25 cellular contexts compared by ENCODE assay signal in the genomic region with DNA sequence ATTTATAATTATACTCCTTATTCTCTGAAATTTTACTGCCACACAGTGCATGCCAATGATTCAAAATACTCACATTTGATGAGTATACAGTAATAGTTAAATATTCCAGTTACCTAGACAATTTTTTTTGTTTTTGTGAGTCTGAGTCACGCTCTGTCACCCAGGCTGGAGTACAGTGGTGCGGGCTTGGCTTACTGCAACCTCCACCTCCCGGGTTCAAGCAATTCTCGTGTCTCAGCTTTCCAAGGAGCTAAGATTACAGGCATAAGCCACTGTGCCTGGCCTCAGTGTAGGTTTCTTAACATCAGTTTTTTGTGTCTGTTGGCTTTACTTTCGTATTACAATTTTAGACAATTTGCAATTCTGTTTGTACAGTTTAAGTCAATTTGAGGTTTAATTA.
A peak's percentile ranks its signal among the peaks of the same experiment; 100 is the strongest.
DNase-seq lines count a peak whose midpoint lies in the region; ATAC-seq, FAIRE-seq and TF ChIP-seq lines count a peak whose summit lies in the region.
"Had no signal": no experiment of that assay in that cellular context is flagged by ENCODE, and none has a peak within 500 bp of the region (broad histone marks: within the 10 kb centered on the region; RNA-seq: fewer than 3 reads in every experiment).

No MANE protein-coding gene starts in this region.

- no peak overlapping the region for H2AK5ac ChIP-seq in mesendoderm (ENCODE audit: low read length)

- no peak for TF ChIP-seq POLR2A in thyroid gland (IDR thresholded peaks at IDR 0.05)

- H3K27me3 ChIP-seq in mesendoderm (ENCODE audit: insufficient read depth, low read length, poor library complexity) (no peaks in the 10 kb centered on the region), thyroid gland (no peaks in the 10 kb centered on the region)
- H3K27me3 ChIP-seq: BE2C; BLaER1 treated with 17β-estradiol and CSF1 and Interleukin-3, amounts not matched to agents 10 nM and 100 nM had no signal

- intact Hi-C loops in thyroid gland (cut with DNase I), result no loop called here

- H3K4me2 ChIP-seq in mesendoderm (ENCODE audit: low read length), result no peak overlapping the region
- H3K4me2 ChIP-seq: A549; BLaER1 treated with 17β-estradiol and CSF1 and Interleukin-3, amounts not matched to agents 10 nM and 100 nM had no signal

- no CpG with 5 or more reads among the region's 5 CpGs for WGBS in mesendoderm (ENCODE audit: extremely low coverage, insufficient coverage, low lambda C conversion rate)
- WGBS in thyroid gland, 2 donors, result 34 to 50% methylated on average over 5 of the region's 5 CpGs

- no peak for ATAC-seq in HG03432 (IDR thresholded peaks at IDR 0.05; ENCODE audit: unreplicated experiment)
- ATAC-seq: A549, GM12878 had no signal

- no peaks in the 10 kb centered on the region for H3K9me3 ChIP-seq in thyroid gland
- H3K9me3 ChIP-seq: A549, BE2C had no signal

- DNase-seq in LHCN-M2 (ENCODE audit: low read depth) (peak; percentile 1), mesendoderm (no peak), thyroid gland (peak in 1 of 2 donors; percentile 61), GOT3 (lab: John Stamatoyannopoulos, UW) (no peak), UCSD-AML1 (lab: John Stamatoyannopoulos, UW; ENCODE audit: unreplicated experiment) (no peak)
- DNase-seq: 8988T; ACHN; AML-193; BE2C; CD4-positive, alpha-beta T cell; CD8-positive, alpha-beta memory T cell; DMS 273 treated with DMSO at 0.1 percent for 48 hours; DMS79; EL; GDM1; GM23248; H7; HCEC 1CT had no signal

- no peak overlapping the region for H2BK120ac ChIP-seq in mesendoderm (ENCODE audit: low read depth, low read length)

- H2BK5ac ChIP-seq in mesendoderm (ENCODE audit: low read length), result no peak overlapping the region

- no peak for TF ChIP-seq CTCF in thyroid gland (IDR thresholded peaks at IDR 0.05)

- H3K56ac ChIP-seq in mesendoderm (ENCODE audit: low read length), result no peak overlapping the region

- H4K5ac ChIP-seq in mesendoderm (ENCODE audit: low read length), result no peak overlapping the region

- no peaks in the 10 kb centered on the region for H3K79me2 ChIP-seq in mesendoderm (ENCODE audit: control insufficient read depth, insufficient read depth, low read length)

- no peak overlapping the region for H4K8ac ChIP-seq in mesendoderm (ENCODE audit: low read depth, low read length)

- no peak overlapping the region for H3K27ac ChIP-seq in mesendoderm (ENCODE audit: low read depth, low read length)
- peak overlapping the region; percentile 46 to 76 (median 60) for H3K27ac ChIP-seq in thyroid gland
- H3K27ac ChIP-seq: A549; BLaER1 treated with 17β-estradiol and CSF1 and Interleukin-3, amounts not matched to agents 10 nM and 100 nM; GM23248 had no signal

- no peak overlapping the region for H3K4ac ChIP-seq in mesendoderm (ENCODE audit: low read depth, low read length)

- H3K4me3 ChIP-seq in mesendoderm (ENCODE audit: low read length) (no peak overlapping the region), thyroid gland (replicated peaks in 1 of 3) (no peak overlapping the region)
- H3K4me3 ChIP-seq: A549; BLaER1 treated with 17β-estradiol and CSF1 and Interleukin-3, amounts not matched to agents 10 nM and 100 nM; GM12878; GM23248 had no signal

- H3K4me1 ChIP-seq in mesendoderm (ENCODE audit: control insufficient read depth, low read depth, low read length) (no peaks in the 10 kb centered on the region), thyroid gland (peaks cover 43 to 51% of the 10 kb centered on the region in 2 donors)
- H3K4me1 ChIP-seq: A549; BE2C; BLaER1 treated with 17β-estradiol and CSF1 and Interleukin-3, amounts not matched to agents 10 nM and 100 nM had no signal

- H3K23ac ChIP-seq in mesendoderm (ENCODE audit: low read length), result no peak overlapping the region

- no peak overlapping the region for H3K9ac ChIP-seq in mesendoderm (ENCODE audit: low read length)
- H3K9ac ChIP-seq: BLaER1 treated with 17β-estradiol and CSF1 and Interleukin-3, amounts not matched to agents 10 nM and 100 nM; GM23248 had no signal

- FAIRE-seq in islet of Langerhans (lab: Jason Lieb, UNC), result peak; percentile 53
- FAIRE-seq: A549, D721Med, GM12878, GM19239 had no signal

- H2BK15ac ChIP-seq in mesendoderm (replicated peaks; ENCODE audit: low read depth), result peak overlapping the region; percentile 99

- peak overlapping the region; percentile 39 for H3K18ac ChIP-seq in mesendoderm (ENCODE audit: low read length)

- no peaks in the 10 kb centered on the region for H3K36me3 ChIP-seq in mesendoderm (ENCODE audit: control insufficient read depth, insufficient read depth, low read length)
- H3K36me3 ChIP-seq in thyroid gland, result no peaks in the 10 kb centered on the region
- H3K36me3 ChIP-seq: BE2C; BLaER1 treated with 17β-estradiol and CSF1 and Interleukin-3, amounts not matched to agents 10 nM and 100 nM had no signal

- H3K79me1 ChIP-seq in mesendoderm (ENCODE audit: low read length), result no peaks in the 10 kb centered on the region
